ENCODE assay signal across 10 cellular contexts in genomic region chr19:45790942-45791341, GRCh38. TPM values are rescaled to one million over a fixed set of nuclear protein-coding genes. Genes with fewer than 3 reads are reported as not detected.
DNase-seq lines count a peak whose midpoint lies in the region; ATAC-seq, FAIRE-seq and TF ChIP-seq lines count a peak whose summit lies in the region.
"Had no signal": no experiment of that assay in that cellular context is flagged by ENCODE, and none has a peak within 500 bp of the region (broad histone marks: within the 10 kb centered on the region; RNA-seq: fewer than 3 reads in every experiment).

No MANE protein-coding gene starts in this region.

- RAD21 ChIA-PET in GM12878 (lab: Charles Lee; ENCODE audit: unreplicated experiment), result interaction anchor here (2.7 kb wide), 1 partner anchor 21 kb away, joined by 18 read pairs; the partner anchor contains the start of gene SIX5

- H3K4me3 Mint-ChIP-seq in osteocyte (ENCODE audit: unreplicated experiment), result peak overlapping the region; percentile 91

- H3K9me3 ChIP-seq in GM12878 (replicated peaks; ENCODE audit: control insufficient read depth, insufficient read depth, low read length) (no peaks in the 10 kb centered on the region), small intestine (ENCODE audit: control insufficient read depth, low read depth) (no peaks in the 10 kb centered on the region), gastrocnemius medialis (no peaks in the 10 kb centered on the region)

- peak; percentile 16 for ATAC-seq in GM12878
- ATAC-seq in HG03442 (IDR thresholded peaks at IDR 0.05; ENCODE audit: unreplicated experiment), result no peak
- no peak for ATAC-seq in HG02870 (IDR thresholded peaks at IDR 0.05; ENCODE audit: unreplicated experiment)
- no peak for ATAC-seq in gastrocnemius medialis

- H3K36me3 Mint-ChIP-seq in osteocyte (ENCODE audit: unreplicated experiment), result peaks cover 22% of the 10 kb centered on the region

- TF ChIP-seq RAD21 in GM12878 (IDR thresholded peaks at IDR 0.05; ENCODE audit: insufficient read depth, low read depth, low read length), result no peak

- in situ Hi-C loops in GM12878 (cut with MboI), result no loop called here
- in situ Hi-C loops in gastrocnemius medialis (cut with MboI; ENCODE audit: low sequenced_read_pairs in 4 of 4), result no loop called here

- H3K4me2 ChIP-seq in GM12878 (ENCODE audit: control insufficient read depth, insufficient read depth), result peak overlapping the region; percentile 32

- peaks cover 19% of the 10 kb centered on the region for H3K79me2 ChIP-seq in GM12878 (ENCODE audit: control insufficient read depth, insufficient read depth, low read length)

- H3K36me3 ChIP-seq in GM12878 (ENCODE audit: control insufficient read depth in 2 of 2, insufficient read depth in 2 of 2, low read length in 1 of 2), result peaks cover 2 to 12% of the 10 kb centered on the region in 2 experiments; a peak in 3 of 4 replicates
- peaks cover 2 to 6% of the 10 kb centered on the region in 2 donors for H3K36me3 ChIP-seq in small intestine (ENCODE audit: control insufficient read depth in 2 of 2, insufficient read depth in 2 of 2, low read length in 2 of 2)
- H3K36me3 ChIP-seq in gastrocnemius medialis, result peaks cover 0 to 17% of the 10 kb centered on the region in 2 donors

- no peak overlapping the region for H3K27ac ChIP-seq in GM12878 (ENCODE audit: control insufficient read depth, insufficient read depth)
- H3K27ac ChIP-seq in small intestine (ENCODE audit: low read depth in 1 of 2, low read length in 1 of 2), result no peak overlapping the region
- H3K27ac ChIP-seq in gastrocnemius medialis, result no peak overlapping the region

- H3K27ac Mint-ChIP-seq in osteocyte (ENCODE audit: unreplicated experiment), result peak overlapping the region; percentile 50

- H3K4me1 ChIP-seq in GM12878 (ENCODE audit: control insufficient read depth, insufficient read depth, low read length) (peaks cover 14% of the 10 kb centered on the region), small intestine (ENCODE audit: control insufficient read depth in 2 of 2, insufficient read depth in 1 of 2, low read depth in 1 of 2, low read length in 1 of 2) (peaks cover 0 to 6% of the 10 kb centered on the region in 2 donors), gastrocnemius medialis (peaks cover 30 to 38% of the 10 kb centered on the region in 2 donors)

- SMC1A ChIA-PET in GM12878 (lab: Charles Lee; ENCODE audit: uncharacterized antibody, unreplicated experiment), result no interaction called here

- TF ChIP-seq EP300 in GM12878 (IDR thresholded peaks at IDR 0.05; ENCODE audit: borderline replicate concordance in 1 of 2, control insufficient read depth in 1 of 2, low read depth in 2 of 2, low read length in 2 of 2), result no peak

- DNase-seq in GM12864 (ENCODE audit: low read depth) (no peak), NOMO-1 (lab: John Stamatoyannopoulos, UW; ENCODE audit: unreplicated experiment in 2 of 2) (peak; percentile 87 to 92), GM12878 (ENCODE audit: low read depth, low spot score) (no peak), osteocyte (ENCODE audit: extremely low spot score, unreplicated experiment) (no peak), small intestine (no peak), gastrocnemius medialis (no peak)
- DNase-seq: NCI-H2107 had no signal

- no peak overlapping the region for H3K9ac ChIP-seq in GM12878 (ENCODE audit: control insufficient read depth, insufficient read depth, low read length)

- H3K27me3 Mint-ChIP-seq in osteocyte (ENCODE audit: unreplicated experiment), result no peaks in the 10 kb centered on the region

- no peaks in the 10 kb centered on the region for H3K9me3 Mint-ChIP-seq in osteocyte (ENCODE audit: unreplicated experiment)

- no peak for TF ChIP-seq CTCF in GM12864 (IDR thresholded peaks at IDR 0.05; ENCODE audit: low read depth, low read length, missing control alignments)
- no peak for TF ChIP-seq CTCF in GM12878 (IDR thresholded peaks at IDR 0.05 in 2 of 3, conservative IDR thresholded peaks at IDR 0.05 in 1 of 3; ENCODE audit: control insufficient read depth in 2 of 3, extremely low read depth in 1 of 3, insufficient read depth in 1 of 3, low read depth in 3 of 3, low read length in 3 of 3)
- no peak for TF ChIP-seq CTCF in osteocyte (IDR thresholded peaks at IDR 0.05)
- no peak for TF ChIP-seq CTCF in gastrocnemius medialis (IDR thresholded peaks at IDR 0.05 in 4 of 5, conservative IDR thresholded peaks at IDR 0.05 in 1 of 5)

- CTCF ChIA-PET in GM12878 (lab: Yijun Ruan, JAX), result interaction anchor here (0.9 to 3.1 kb wide), 5 partner anchors 8 to 97 kb away, joined by 3 to 13 read pairs (median 4); partner anchors contain the start of gene SIX5

- H4K20me1 ChIP-seq in GM12878 (ENCODE audit: control insufficient read depth, insufficient read depth), result no peaks in the 10 kb centered on the region

- TF ChIP-seq POLR2A in GM12878 (IDR thresholded peaks at IDR 0.05; ENCODE audit: low read depth, low read length) (no peak), gastrocnemius medialis (IDR thresholded peaks at IDR 0.05) (no peak)

- no peak overlapping the region for H2AFZ ChIP-seq in GM12878 (ENCODE audit: control insufficient read depth, low read depth, low read length)

- POLR2A ChIA-PET in GM12878 (lab: Charles Lee), result interaction anchor here (0.6 to 2.9 kb wide), 2 partner anchors 21 to 1787 kb away, joined by 3 to 20 read pairs; partner anchors contain the start of gene SIX5

- FAIRE-seq in GM12878 (lab: Jason Lieb, UNC), result no peak
- no peak for FAIRE-seq in small intestine (lab: Jason Lieb, UNC)

- peaks cover 20% of the 10 kb centered on the region for H3K4me1 Mint-ChIP-seq in osteocyte (ENCODE audit: unreplicated experiment)

- WGBS in GM12878 (ENCODE audit: insufficient coverage, insufficient replicate concordance, low lambda C conversion rate, missing lambda C conversion rate), result 24% methylated on average over 8 of the region's 8 CpGs
- WGBS in small intestine, 3 donors, result 69 to 89% (median 89%) methylated on average over 8 of the region's 8 CpGs

- H3K27me3 ChIP-seq in GM12878 (replicated peaks in 1 of 2; ENCODE audit: control insufficient read depth in 2 of 2, insufficient read depth in 2 of 2, low read length in 1 of 2), result no peaks in the 10 kb centered on the region
- no peaks in the 10 kb centered on the region for H3K27me3 ChIP-seq in small intestine (ENCODE audit: control insufficient read depth in 2 of 2, insufficient read depth in 2 of 2, low read length in 2 of 2)
- H3K27me3 ChIP-seq in gastrocnemius medialis, result no peaks in the 10 kb centered on the region

- BruUV-seq in GM12878 (replicated peaks; lab: Mats Ljungman, UMichigan), result no TSS peak

- intact Hi-C loops in GM12878 (cut with micrococcal nuclease; ENCODE audit: unreplicated experiment), result no loop called here
- intact Hi-C loops in gastrocnemius medialis (cut with DNase I; ENCODE audit: low total_unique reads), result no loop called here

- H3K4me3 ChIP-seq in GM12864 (ENCODE audit: low read depth, low read length), result peak overlapping the region; percentile 94
- peak overlapping the region; percentile 98; the same call in 1 of the 2 replicates for H3K4me3 ChIP-seq in GM12878
- no peak overlapping the region for H3K4me3 ChIP-seq in small intestine (ENCODE audit: low read depth in 1 of 2, low read length in 2 of 2)
- H3K4me3 ChIP-seq in gastrocnemius medialis, result no peak overlapping the region
- H3K4me3 ChIP-seq: lung had no signal

RNA-seq across cellular contexts. Expression of gene DMWD, which starts 1.7 kb away (rescaled TPM):
- 87.3 and 99.9 TPM in 2 replicates for total RNA-seq in GM12878 (2013; cell fraction: nucleolus; rRNA removed)
- 28.7 and 31.2 TPM in 2 replicates for total RNA-seq in GM12878 (2014; rRNA removed)
- total RNA-seq in GM12878 (2014; rRNA removed; fragmentation: Illumina TruSeq; extraction: Trizol), result 15.7 and 17.8 TPM in 2 replicates
- total RNA-seq in GM12878 (2021), result 51.3 and 56.0 TPM in 2 replicates
- polyA plus RNA-seq in GM12878 (2011; ENCODE audit: low read depth), result 7.9 TPM
- polyA plus RNA-seq in GM12878 (2011; rRNA removed), result 8.2 and 13.2 TPM in 2 replicates
- polyA plus RNA-seq in GM12878 (2011; cell fraction: cytosol; rRNA removed), result 16.4 and 22.2 TPM in 2 replicates
- 55.0 and 67.0 TPM in 2 replicates for polyA plus RNA-seq in GM12878 (2011; cell fraction: nucleus; rRNA removed)
- polyA plus RNA-seq in GM12878 (2012), result 17.8 and 24.1 TPM in 2 replicates
- polyA plus RNA-seq in GM12878 (2014; fragmentation: Illumina TruSeq; extraction: Trizol), result 5.3 and 10.1 TPM in 2 replicates
- 1 to 10 TPM; 3.5 to 3.8 TPM for polyA plus RNA-seq in GM12878 (2014; fragmentation: Nextera tagmentation; extraction: Ambion mirVana)
- 31.7 and 38.9 TPM in 2 replicates for polyA plus RNA-seq in GM12878 (2014; rRNA removed)
- 1 to 10 TPM; 5.2 to 7.6 TPM for polyA plus RNA-seq in GM12878 (2016; fragmentation: Nextera tagmentation; extraction: Ambion mirVana)
- polyA minus RNA-seq in GM12878 (2011; rRNA and poly(A)+ RNA removed), result 21.9 and 39.8 TPM in 2 replicates
- 10.2 and 18.1 TPM in 2 replicates for polyA minus RNA-seq in GM12878 (2011; cell fraction: cytosol; rRNA and poly(A)+ RNA removed)
- polyA minus RNA-seq in GM12878 (2011; cell fraction: nucleus; rRNA and poly(A)+ RNA removed), result 32.9 and 77.0 TPM in 2 replicates
- total RNA-seq in osteocyte, result 79.2 and 91.0 TPM in 2 replicates
- 10 to 100 TPM in 1 of 3 donors, 1 to 10 TPM in 2; 4.6 to 20.9 (median 4.9) TPM for polyA plus RNA-seq in small intestine
- 100 to 1,000 TPM in 1 of 4 donors, 10 to 100 TPM in 3; 38.6 to 111 (median 56.4) TPM for total RNA-seq in gastrocnemius medialis

RNA-seq across cellular contexts. Expression of gene DMPK, which starts 8.7 kb away (rescaled TPM):
- total RNA-seq in GM12878 (2013; cell fraction: nucleolus; rRNA removed), result 24.3 and 27.6 TPM in 2 replicates
- total RNA-seq in GM12878 (2014; rRNA removed) (5.7 and 6.6 TPM in 2 replicates), GM12878 (2014; rRNA removed; fragmentation: Illumina TruSeq; extraction: Trizol) (4.9 and 5.1 TPM in 2 replicates), GM12878 (2021) (26.7 and 33.6 TPM in 2 replicates), osteocyte (76.6 and 86.9 TPM in 2 replicates), gastrocnemius medialis (100 to 1,000 TPM in 2 of 4 donors, 10 to 100 TPM in 2; 93.0 to 196 (median 116) TPM)
- polyA plus RNA-seq in GM12878 (2011; ENCODE audit: low read depth), result 18.1 TPM
- polyA plus RNA-seq in GM12878 (2011; rRNA removed) (3.9 and 5.4 TPM in 2 replicates), GM12878 (2014; fragmentation: Illumina TruSeq; extraction: Trizol) (4.0 and 7.6 TPM in 2 replicates), GM12878 (2014; fragmentation: Nextera tagmentation; extraction: Ambion mirVana) (under 1 TPM; 0.60 to 0.84 TPM), GM12878 (2014; rRNA removed) (27.8 and 35.4 TPM in 2 replicates), GM12878 (2016; fragmentation: Nextera tagmentation; extraction: Ambion mirVana) (1 to 10 TPM; 3.2 to 3.5 TPM), small intestine (10 to 100 TPM; 12.7 to 42.2 (median 17.0) TPM)
- polyA plus RNA-seq in GM12878 (2011; cell fraction: cytosol; rRNA removed), result 5.1 and 8.4 TPM in 2 replicates
- 102 and 132 TPM in 2 replicates for polyA plus RNA-seq in GM12878 (2011; cell fraction: nucleus; rRNA removed)
- 21.5 and 29.6 TPM in 2 replicates for polyA plus RNA-seq in GM12878 (2012)
- 4.6 and 15.0 TPM in 2 replicates for polyA minus RNA-seq in GM12878 (2011; rRNA and poly(A)+ RNA removed)
- polyA minus RNA-seq in GM12878 (2011; cell fraction: cytosol; rRNA and poly(A)+ RNA removed), result 3.2 and 4.1 TPM in 2 replicates
- 8.1 and 21.7 TPM in 2 replicates for polyA minus RNA-seq in GM12878 (2011; cell fraction: nucleus; rRNA and poly(A)+ RNA removed)

RNA-seq across cellular contexts. Expression of gene SIX5, which starts 21.9 kb away (rescaled TPM):
- total RNA-seq in GM12878 (2013; cell fraction: nucleolus; rRNA removed), result 5.6 and 6.7 TPM in 2 replicates
- total RNA-seq in GM12878 (2014; rRNA removed), result 3.9 and 5.8 TPM in 2 replicates
- total RNA-seq in GM12878 (2014; rRNA removed; fragmentation: Illumina TruSeq; extraction: Trizol), result 2.7 TPM in 2 replicates
- total RNA-seq in GM12878 (2021), result 10.1 and 10.5 TPM in 2 replicates
- 0.39 TPM for polyA plus RNA-seq in GM12878 (2011; ENCODE audit: low read depth)
- polyA plus RNA-seq in GM12878 (2011; rRNA removed), result 0.66 and 2.3 TPM in 2 replicates
- 3.5 and 5.5 TPM in 2 replicates for polyA plus RNA-seq in GM12878 (2011; cell fraction: cytosol; rRNA removed)
- polyA plus RNA-seq in GM12878 (2011; cell fraction: nucleus; rRNA removed), result 25.1 and 25.5 TPM in 2 replicates
- 4.4 and 4.8 TPM in 2 replicates for polyA plus RNA-seq in GM12878 (2012)
- 1.2 and 3.3 TPM in 2 replicates for polyA plus RNA-seq in GM12878 (2014; fragmentation: Illumina TruSeq; extraction: Trizol)
- not detected for polyA plus RNA-seq in GM12878 (2014; fragmentation: Nextera tagmentation; extraction: Ambion mirVana)
- polyA plus RNA-seq in GM12878 (2014; rRNA removed), result 8.1 and 9.8 TPM in 2 replicates
- 1 to 10 TPM; 1.9 to 2.3 TPM for polyA plus RNA-seq in GM12878 (2016; fragmentation: Nextera tagmentation; extraction: Ambion mirVana)
- polyA minus RNA-seq in GM12878 (2011; rRNA and poly(A)+ RNA removed), result 1.0 and 2.6 TPM in 2 replicates
- polyA minus RNA-seq in GM12878 (2011; cell fraction: cytosol; rRNA and poly(A)+ RNA removed), result 1.5 and 2.9 TPM in 2 replicates
- 4.0 and 7.3 TPM in 2 replicates for polyA minus RNA-seq in GM12878 (2011; cell fraction: nucleus; rRNA and poly(A)+ RNA removed)
- 34.2 and 35.4 TPM in 2 replicates for total RNA-seq in osteocyte
- 10 to 100 TPM in 1 of 3 donors, 1 to 10 TPM in 2; 1.6 to 12.4 (median 3.5) TPM for polyA plus RNA-seq in small intestine
- 10 to 100 TPM in 2 of 4 donors, 1 to 10 TPM in 2; 8.2 to 12.2 (median 10.1) TPM for total RNA-seq in gastrocnemius medialis

RNA-seq across cellular contexts. Expression of gene RSPH6A, which starts 24.2 kb away (rescaled TPM):
- total RNA-seq in GM12878 (2013; cell fraction: nucleolus; rRNA removed), result 2.9 and 4.0 TPM in 2 replicates
- 0.06 and 0.16 TPM in 2 replicates for total RNA-seq in GM12878 (2014; rRNA removed)
- 0.14 and 0.18 TPM in 2 replicates for total RNA-seq in GM12878 (2014; rRNA removed; fragmentation: Illumina TruSeq; extraction: Trizol)
- total RNA-seq in GM12878 (2021), result 0.37 and 0.41 TPM in 2 replicates
- polyA plus RNA-seq in GM12878 (2011; ENCODE audit: low read depth), result not detected
- 0.06 TPM in 1 of 2 replicates, not detected in the other for polyA plus RNA-seq in GM12878 (2011; rRNA removed)
- 0.12 and 0.13 TPM in 2 replicates for polyA plus RNA-seq in GM12878 (2011; cell fraction: cytosol; rRNA removed)
- polyA plus RNA-seq in GM12878 (2011; cell fraction: nucleus; rRNA removed), result 0.43 and 0.76 TPM in 2 replicates
- 0.14 TPM in 1 of 2 replicates, not detected in the other for polyA plus RNA-seq in GM12878 (2012)
- polyA plus RNA-seq in GM12878 (2014; fragmentation: Illumina TruSeq; extraction: Trizol), result 0.03 TPM in 1 of 2 replicates, not detected in the other
- polyA plus RNA-seq in GM12878 (2014; fragmentation: Nextera tagmentation; extraction: Ambion mirVana), result not detected
- polyA plus RNA-seq in GM12878 (2014; rRNA removed), result 0.29 and 0.37 TPM in 2 replicates
- under 1 TPM in 1 of 2 experiments, not detected in 1; 0.25 TPM for polyA plus RNA-seq in GM12878 (2016; fragmentation: Nextera tagmentation; extraction: Ambion mirVana)
- 0.15 and 0.36 TPM in 2 replicates for polyA minus RNA-seq in GM12878 (2011; rRNA and poly(A)+ RNA removed)
- 0.52 TPM in 1 of 2 replicates, not detected in the other for polyA minus RNA-seq in GM12878 (2011; cell fraction: cytosol; rRNA and poly(A)+ RNA removed)
- polyA minus RNA-seq in GM12878 (2011; cell fraction: nucleus; rRNA and poly(A)+ RNA removed), result 0.60 and 0.96 TPM in 2 replicates
- total RNA-seq in osteocyte, result 0.30 and 0.42 TPM in 2 replicates
- polyA plus RNA-seq in small intestine, result under 1 TPM in 1 of 3 donors, not detected in 2; 0.07 TPM
- not detected for total RNA-seq in gastrocnemius medialis

RNA-seq across cellular contexts. Expression of gene MEIOSIN, which starts 57.7 kb away (rescaled TPM):
- not detected in 2 replicates for total RNA-seq in GM12878 (2013; cell fraction: nucleolus; rRNA removed)
- 0.11 and 0.17 TPM in 2 replicates for total RNA-seq in GM12878 (2014; rRNA removed)
- total RNA-seq in GM12878 (2014; rRNA removed; fragmentation: Illumina TruSeq; extraction: Trizol), result not detected in 2 replicates
- total RNA-seq in GM12878 (2021), result not detected in 2 replicates
- polyA plus RNA-seq in GM12878 (2011; ENCODE audit: low read depth), result not detected
- polyA plus RNA-seq in GM12878 (2011; rRNA removed), result 0.04 and 0.11 TPM in 2 replicates
- polyA plus RNA-seq in GM12878 (2011; cell fraction: cytosol; rRNA removed), result 0.15 and 0.17 TPM in 2 replicates
- polyA plus RNA-seq in GM12878 (2011; cell fraction: nucleus; rRNA removed), result 0.15 and 0.16 TPM in 2 replicates
- 0.07 and 0.08 TPM in 2 replicates for polyA plus RNA-seq in GM12878 (2012)
- 0.06 TPM in 1 of 2 replicates, not detected in the other for polyA plus RNA-seq in GM12878 (2014; fragmentation: Illumina TruSeq; extraction: Trizol)
- polyA plus RNA-seq in GM12878 (2014; fragmentation: Nextera tagmentation; extraction: Ambion mirVana), result not detected
- 0.04 and 0.05 TPM in 2 replicates for polyA plus RNA-seq in GM12878 (2014; rRNA removed)
- under 1 TPM; 0.19 to 0.66 TPM for polyA plus RNA-seq in GM12878 (2016; fragmentation: Nextera tagmentation; extraction: Ambion mirVana)
- 0.10 and 0.15 TPM in 2 replicates for polyA minus RNA-seq in GM12878 (2011; rRNA and poly(A)+ RNA removed)
- not detected in 2 replicates for polyA minus RNA-seq in GM12878 (2011; cell fraction: cytosol; rRNA and poly(A)+ RNA removed)
- polyA minus RNA-seq in GM12878 (2011; cell fraction: nucleus; rRNA and poly(A)+ RNA removed), result not detected in 2 replicates
- not detected in 2 replicates for total RNA-seq in osteocyte
- not detected for polyA plus RNA-seq in small intestine
- not detected for total RNA-seq in gastrocnemius medialis
- total RNA-seq: lung had no signal
- polyA plus RNA-seq: lung had no signal

Comparison
In these comparisons a context has a peak if more than half of its experiments do, and no peak if none do; other contexts are left out.
1. DNase-seq: peak in NOMO-1 (2 of 2); none in GM12864 (single experiment), GM12878 (single experiment), osteocyte (single experiment), small intestine (single experiment) and gastrocnemius medialis (0 of 2).
2. H3K4me3 ChIP-seq: peak in GM12864 (single experiment) and GM12878 (single experiment); none in small intestine (0 of 2) and gastrocnemius medialis (0 of 4).